ENCODE assay signal across 8 cellular contexts in the genomic region with DNA sequence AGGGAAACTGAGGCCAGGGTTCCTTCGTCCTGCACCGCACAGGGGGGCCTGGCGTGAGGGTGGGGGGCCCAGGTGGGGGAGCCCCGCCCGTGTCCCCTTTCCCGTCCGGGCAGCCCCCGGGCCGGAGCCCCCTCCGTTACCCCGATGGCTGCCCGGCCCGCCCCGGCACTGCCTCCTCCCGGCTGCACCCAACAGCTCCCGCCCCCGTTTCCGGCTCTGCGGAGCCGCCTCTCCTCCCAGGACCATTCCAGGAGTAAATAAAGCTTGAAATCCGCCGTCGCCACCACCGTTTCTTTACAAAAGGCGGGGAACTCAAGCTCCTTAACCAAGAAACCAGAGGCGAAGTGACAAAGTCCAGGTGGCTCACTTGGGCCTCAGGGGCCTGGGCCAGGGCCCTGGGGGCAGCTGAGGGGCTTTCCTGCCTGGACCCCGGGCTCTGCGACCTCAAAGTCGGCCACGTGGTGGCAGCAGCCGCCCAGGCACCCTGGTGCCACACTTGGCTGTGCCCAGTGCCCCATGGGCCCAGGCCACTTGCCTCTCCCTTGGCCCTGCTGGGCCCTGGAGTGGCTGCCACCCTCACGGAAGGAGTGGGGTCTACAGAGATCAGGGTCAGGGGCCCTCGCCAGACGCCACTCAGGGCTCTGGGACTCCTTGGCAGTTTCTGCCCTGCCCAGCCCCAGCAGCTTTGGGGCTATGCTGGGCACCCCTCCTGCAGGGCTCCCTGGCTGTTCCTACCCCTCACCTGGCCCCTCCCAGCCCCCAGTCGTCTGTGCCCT. TPM values are rescaled to one million over a fixed set of nuclear protein-coding genes. Genes with fewer than 3 reads are reported as not detected.
DNase-seq lines count a peak whose midpoint lies in the region; ATAC-seq and TF ChIP-seq lines count a peak whose summit lies in the region.

No MANE protein-coding gene starts in this region.

- CTCF ChIA-PET in activated CD4-positive, alpha-beta memory T cell treated with anti-CD3 and anti-CD28 coated beads for 36 hours (lab: Charles Lee), result interaction anchor here (0.6 to 17.1 kb wide), 39 partner anchors 9 to 592 kb away, joined by 3 to 409 read pairs (median 4); partner anchors contain the start of genes MORN1, PEX10, RER1 and SKI

- TF ChIP-seq CTCF in BE2C (IDR thresholded peaks at IDR 0.05; ENCODE audit: low read depth, low read length) (peak; percentile 87), lower lobe of right lung (IDR thresholded peaks at IDR 0.05) (peak; percentile 97)

- H3K9me3 ChIP-seq in BE2C, result no peaks in the 10 kb centered on the region
- H3K9me3 ChIP-seq in duodenal mucosa (ENCODE audit: control insufficient read depth in 1 of 2, low read length in 2 of 2), result no peaks in the 10 kb centered on the region
- no peaks in the 10 kb centered on the region for H3K9me3 ChIP-seq in lower lobe of right lung

- peak overlapping the region; percentile 94 for H3K27ac Mint-ChIP-seq in activated CD4-positive, alpha-beta memory T cell treated with anti-CD3 and anti-CD28 coated beads for 36 hours

- H3K36me3 Mint-ChIP-seq in activated CD4-positive, alpha-beta memory T cell treated with anti-CD3 and anti-CD28 coated beads for 36 hours, result peaks cover 2% of the 10 kb centered on the region

- H3K9me3 Mint-ChIP-seq in activated CD4-positive, alpha-beta memory T cell treated with anti-CD3 and anti-CD28 coated beads for 36 hours, result no peaks in the 10 kb centered on the region

- peak overlapping the region; percentile 53 to 75 for H3K9ac ChIP-seq in duodenal mucosa (ENCODE audit: low read depth in 1 of 2, low read length in 2 of 2)

- DNase-seq in BE2C (peak; percentile 91), GM19238 (ENCODE audit: insufficient read length, low spot score) (peak; percentile 96), NCI-H526 (lab: John Stamatoyannopoulos, UW) (peak; percentile 59 to 89), lower lobe of right lung (peak; percentile 93)
- DNase-seq in activated CD4-positive, alpha-beta memory T cell treated with anti-CD3 and anti-CD28 coated beads for 36 hours, result peak; percentile 91
- peak; percentile 76 to 77 (median 76) for DNase-seq in stimulated activated CD4-positive, alpha-beta T cell treated with anti-CD3 and anti-CD28 coated beads, TNF-alpha, amount 100 ng/mL, for 4 hours (ENCODE audit: low read depth in 3 of 3)

- ATAC-seq in HG03432 (IDR thresholded peaks at IDR 0.05; ENCODE audit: unreplicated experiment) (peak; percentile 68), lower lobe of right lung (peak; percentile 83 to 86)

- H3K27ac ChIP-seq in duodenal mucosa (ENCODE audit: low read depth, low read length), result peak overlapping the region; percentile 91
- H3K27ac ChIP-seq in lower lobe of right lung, result peak overlapping the region; percentile 92

- H3K4me1 ChIP-seq in BE2C (peaks cover 7% of the 10 kb centered on the region), duodenal mucosa (ENCODE audit: control insufficient read depth in 1 of 2, insufficient read depth in 2 of 2, low read length in 2 of 2) (peaks cover 30 to 40% of the 10 kb centered on the region in 2 donors), lower lobe of right lung (peaks cover 64% of the 10 kb centered on the region)

- H3K27me3 Mint-ChIP-seq in activated CD4-positive, alpha-beta memory T cell treated with anti-CD3 and anti-CD28 coated beads for 36 hours, result no peaks in the 10 kb centered on the region

- POLR2A ChIA-PET in activated CD4-positive, alpha-beta memory T cell treated with anti-CD3 and anti-CD28 coated beads for 36 hours (lab: Charles Lee), result interaction anchor here (0.7 to 1.7 kb wide), 7 partner anchors 21 to 196 kb away, joined by 3 to 12 read pairs (median 4); partner anchors contain the start of genes MORN1, RER1 and SKI

- intact Hi-C loops in activated CD4-positive, alpha-beta memory T cell treated with anti-CD3 and anti-CD28 coated beads for 36 hours (cut with micrococcal nuclease), result loop anchor here (1.0 to 5.0 kb wide), 5 partner anchors 10 to 352 kb away; no protein-coding TSS in a partner anchor
- intact Hi-C loops in lower lobe of right lung (cut with DNase I), result loop anchor here (5.0 kb wide), 1 partner anchor 187 kb away; no protein-coding TSS in a partner anchor

- H3K27me3 ChIP-seq in BE2C (no peaks in the 10 kb centered on the region), duodenal mucosa (ENCODE audit: control insufficient read depth in 1 of 2, insufficient read depth in 2 of 2, low read length in 2 of 2) (no peaks in the 10 kb centered on the region), lower lobe of right lung (ENCODE audit: low read depth) (no peaks in the 10 kb centered on the region)

- H3K4me3 ChIP-seq in BE2C (ENCODE audit: low read depth, low read length) (peak overlapping the region; percentile 68), duodenal mucosa (ENCODE audit: low read depth in 1 of 2, low read length in 2 of 2) (peak overlapping the region; percentile 65 to 71), lower lobe of right lung (peak overlapping the region; percentile 72)

- H3K36me3 ChIP-seq in BE2C (no peaks in the 10 kb centered on the region), duodenal mucosa (ENCODE audit: control insufficient read depth in 1 of 2, insufficient read depth in 2 of 2, low read length in 2 of 2) (no peaks in the 10 kb centered on the region), lower lobe of right lung (no peaks in the 10 kb centered on the region)

- H3K4me3 Mint-ChIP-seq in activated CD4-positive, alpha-beta memory T cell treated with anti-CD3 and anti-CD28 coated beads for 36 hours, result peak overlapping the region; percentile 80

- H3K4me1 Mint-ChIP-seq in activated CD4-positive, alpha-beta memory T cell treated with anti-CD3 and anti-CD28 coated beads for 36 hours (ENCODE audit: low read depth), result peaks cover 38% of the 10 kb centered on the region

RNA-seq across cellular contexts. Expression of gene FAAP20, which starts 0.5 kb away (rescaled TPM):
- 37.3 TPM for polyA plus RNA-seq in BE2C (2012; ENCODE audit: insufficient read depth, insufficient read length, low read depth)
- 10 to 100 TPM; 64.9 to 69.8 TPM for total RNA-seq in activated CD4-positive, alpha-beta memory T cell treated with anti-CD3 and anti-CD28 coated beads for 36 hours
- 50.9 TPM for total RNA-seq in lower lobe of right lung

RNA-seq across cellular contexts. Expression of gene SKI, which starts 33.0 kb away (rescaled TPM):
- 22.2 TPM for polyA plus RNA-seq in BE2C (2012; ENCODE audit: insufficient read depth, insufficient read length, low read depth)
- total RNA-seq in activated CD4-positive, alpha-beta memory T cell treated with anti-CD3 and anti-CD28 coated beads for 36 hours, result 10 to 100 TPM; 28.3 to 28.9 TPM
- total RNA-seq in lower lobe of right lung, result 90.0 TPM

Comparison
In these comparisons a context has a peak if more than half of its experiments do, and no peak if none do; other contexts are left out.
1. Peak in every context shown above with its lines: DNase-seq, ATAC-seq, H3K4me3 ChIP-seq and H3K27ac ChIP-seq.